Comparison of ENCODE assay signal across 20 cellular contexts in the genomic region with DNA sequence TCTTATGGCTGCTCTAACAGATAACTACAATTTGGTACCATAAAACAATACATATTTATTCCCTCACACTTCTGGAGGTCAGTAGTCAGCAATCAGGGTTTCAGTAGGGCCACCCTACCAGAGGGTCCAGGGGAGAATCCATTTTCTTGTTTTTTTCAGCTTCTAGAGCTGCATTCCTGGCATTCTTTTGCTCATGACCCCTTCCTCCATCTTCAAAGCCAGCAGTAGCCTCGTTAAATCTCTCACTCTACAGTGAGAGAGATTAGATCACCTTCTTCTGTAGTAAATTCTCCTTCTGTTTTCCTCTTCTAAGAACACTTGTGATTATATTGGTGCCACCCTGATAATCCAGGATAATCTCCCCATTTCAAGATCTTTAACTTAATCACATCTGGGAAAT.
"Had no signal": no experiment of that assay in that cellular context is flagged by ENCODE, and none has a peak within 500 bp of the region (broad histone marks: within the 10 kb centered on the region; RNA-seq: fewer than 3 reads in every experiment).

No MANE protein-coding gene starts in this region.

- H3K4me1 Mint-ChIP-seq: activated naive CD4-positive, alpha-beta T cell treated with anti-CD3 and anti-CD28 coated beads, Interleukin-2, amount 10 ng/mL, durations not matched to agents 7 days and 5 days; naive B cell; stimulated activated memory B cell treated with anti-CD40 and anti-IgM and Interleukin-4, amounts not matched to agents 10 μg/mL and 1 μg/mL and 100 μg/mL, for 72 hours had no signal

- H3K9me3 ChIP-seq: breast epithelium, mucosa of descending colon, neutrophil, pancreas, sigmoid colon had no signal

- H3K27ac Mint-ChIP-seq: activated naive CD4-positive, alpha-beta T cell treated with anti-CD3 and anti-CD28 coated beads, Interleukin-2, amount 10 ng/mL, durations not matched to agents 7 days and 5 days; dendritic cell treated with granulocyte-macrophage colony-stimulating factor and Interleukin-4, amounts not matched to agents 40 ng/mL and 50 ng/mL, for 4 days; naive B cell; stimulated activated memory B cell treated with anti-CD40 and anti-IgM and Interleukin-4, amounts not matched to agents 10 μg/mL and 1 μg/mL and 100 μg/mL, for 72 hours; T-helper 1 cell treated with Interleukin-12 subunit alpha and Interleukin-12 subunit beta and Interleukin-4 antibody, amounts not matched to agents 30 μg/mL and 1 μg/mL, for 36 hours had no signal

- H3K4me1 ChIP-seq: breast epithelium, pancreas, sigmoid colon had no signal

- H3K27me3 ChIP-seq: breast epithelium, neutrophil, pancreas, sigmoid colon had no signal

- H3K4me3 ChIP-seq: breast epithelium, mucosa of descending colon, pancreas, sigmoid colon had no signal

- H3K9me3 Mint-ChIP-seq: activated naive CD4-positive, alpha-beta T cell treated with anti-CD3 and anti-CD28 coated beads, Interleukin-2, amount 10 ng/mL, durations not matched to agents 7 days and 5 days; activated T-cell treated with anti-CD3 and anti-CD28 coated beads, Interleukin-2, amount 50 U/mL, for 4 hours; dendritic cell treated with granulocyte-macrophage colony-stimulating factor and Interleukin-4, amounts not matched to agents 40 ng/mL and 50 ng/mL, for 4 days; stimulated activated memory B cell treated with anti-CD40 and anti-IgM and Interleukin-4, amounts not matched to agents 10 μg/mL and 1 μg/mL and 100 μg/mL, for 72 hours; T-helper 1 cell treated with Interleukin-12 subunit alpha and Interleukin-12 subunit beta and Interleukin-4 antibody, amounts not matched to agents 30 μg/mL and 1 μg/mL, for 36 hours had no signal

- H3K4me3 Mint-ChIP-seq: activated naive CD4-positive, alpha-beta T cell treated with anti-CD3 and anti-CD28 coated beads, Interleukin-2, amount 10 ng/mL, durations not matched to agents 7 days and 5 days; activated T-cell treated with anti-CD3 and anti-CD28 coated beads, Interleukin-2, amount 50 U/mL, for 4 hours; dendritic cell treated with granulocyte-macrophage colony-stimulating factor and Interleukin-4, amounts not matched to agents 40 ng/mL and 50 ng/mL, for 4 days; naive B cell; stimulated activated memory B cell treated with anti-CD40 and anti-IgM and Interleukin-4, amounts not matched to agents 10 μg/mL and 1 μg/mL and 100 μg/mL, for 72 hours; T-helper 1 cell treated with Interleukin-12 subunit alpha and Interleukin-12 subunit beta and Interleukin-4 antibody, amounts not matched to agents 30 μg/mL and 1 μg/mL, for 36 hours had no signal

- H3K36me3 Mint-ChIP-seq: activated naive CD4-positive, alpha-beta T cell treated with anti-CD3 and anti-CD28 coated beads, Interleukin-2, amount 10 ng/mL, durations not matched to agents 7 days and 5 days; naive B cell; stimulated activated memory B cell treated with anti-CD40 and anti-IgM and Interleukin-4, amounts not matched to agents 10 μg/mL and 1 μg/mL and 100 μg/mL, for 72 hours had no signal

- ATAC-seq: activated T-cell treated with anti-CD3 and anti-CD28 coated beads, Interleukin-2, amount 50 U/mL, for 4 hours; left ventricle myocardium superior; mucosa of descending colon; pancreas; stimulated activated memory B cell treated with anti-CD40 and anti-IgM and Interleukin-4, amounts not matched to agents 10 μg/mL and 1 μg/mL and 100 μg/mL, for 72 hours had no signal

- H3K36me3 ChIP-seq: breast epithelium, neutrophil, pancreas, sigmoid colon had no signal

- DNase-seq: activated CD4-positive, alpha-beta T cell treated with anti-CD3 and anti-CD28 coated beads, Interleukin-2, amount 50 U/mL, for 1 hour; activated CD4-positive, CD25-positive, alpha-beta regulatory T cell treated with anti-CD3 and anti-CD28 coated beads, Interleukin-2, amount 50 U/mL, for 72 hours; activated CD8-positive, alpha-beta memory T cell treated with anti-CD3 and anti-CD28 coated beads, Interleukin-2, amount 50 U/mL, for 4 hours; activated effector memory CD4-positive, alpha-beta T cell treated with Interleukin-2 at 50 U/mL for 16 hours; activated naive CD4-positive, alpha-beta T cell treated with anti-CD3 and anti-CD28 coated beads, Interleukin-2, amount 10 ng/mL, durations not matched to agents 7 days and 5 days; activated T-cell treated with anti-CD3 and anti-CD28 coated beads, Interleukin-2, amount 50 U/mL, for 4 hours; aorta; effector CD8-positive, alpha-beta T cell; kidney; left ventricle myocardium superior; mucosa of descending colon; naive B cell; pancreas; sigmoid colon; stimulated activated CD4-positive, alpha-beta T cell treated with anti-CD3 and anti-CD28 coated beads, Interleukin-4, amount 100 ng/mL, for 4 hours had no signal

- H3K27ac ChIP-seq: breast epithelium, neutrophil, pancreas, sigmoid colon had no signal
